In genomic region chr4:185721190-185721948, GRCh38 we compare ENCODE assay signal across 17 cellular contexts.
A peak's percentile ranks its signal among the peaks of the same experiment; 100 is the strongest.
DNase-seq lines count a peak whose midpoint lies in the region; ATAC-seq and TF ChIP-seq lines count a peak whose summit lies in the region.
"Had no signal": no experiment of that assay in that cellular context is flagged by ENCODE, and none has a peak within 500 bp of the region (broad histone marks: within the 10 kb centered on the region; RNA-seq: fewer than 3 reads in every experiment).

No MANE protein-coding gene starts in this region.

- peaks cover 19% of the 10 kb centered on the region for H3K27me3 Mint-ChIP-seq in dendritic cell treated with granulocyte-macrophage colony-stimulating factor and Interleukin-4, amounts not matched to agents 40 ng/mL and 50 ng/mL, for 4 days
- H3K27me3 Mint-ChIP-seq in type B pancreatic cell = no peaks in the 10 kb centered on the region
- peaks cover 12% of the 10 kb centered on the region for H3K27me3 Mint-ChIP-seq in activated T-cell treated with anti-CD3 and anti-CD28 coated beads, Interleukin-2, amount 50 U/mL, for 72 hours (ENCODE audit: low read depth)

- peak overlapping the region; percentile 13 for H3K27ac Mint-ChIP-seq in dendritic cell treated with granulocyte-macrophage colony-stimulating factor and Interleukin-4, amounts not matched to agents 40 ng/mL and 50 ng/mL, for 4 days
- H3K27ac Mint-ChIP-seq in type B pancreatic cell = peak overlapping the region; percentile 39
- H3K27ac Mint-ChIP-seq in activated T-cell treated with anti-CD3 and anti-CD28 coated beads, Interleukin-2, amount 50 U/mL, for 72 hours = no peak overlapping the region
- H3K27ac Mint-ChIP-seq: T-cell had no signal

- H3K9me3 Mint-ChIP-seq in dendritic cell treated with granulocyte-macrophage colony-stimulating factor and Interleukin-4, amounts not matched to agents 40 ng/mL and 50 ng/mL, for 4 days = peaks cover 8% of the 10 kb centered on the region
- no peaks in the 10 kb centered on the region for H3K9me3 Mint-ChIP-seq in type B pancreatic cell
- no peaks in the 10 kb centered on the region for H3K9me3 Mint-ChIP-seq in activated T-cell treated with anti-CD3 and anti-CD28 coated beads, Interleukin-2, amount 50 U/mL, for 72 hours
- H3K9me3 Mint-ChIP-seq: T-cell had no signal

- peaks cover 60% of the 10 kb centered on the region for H3K4me1 ChIP-seq in lower lobe of right lung

- H3K4me3 ChIP-seq in lower lobe of right lung = no peak overlapping the region

- ATAC-seq in lower lobe of right lung = no peak
- no peak for ATAC-seq in activated T-cell treated with anti-CD3 and anti-CD28 coated beads, Interleukin-2, amount 50 U/mL, for 72 hours (replicated peaks in 1 of 2)
- ATAC-seq: HCT116; stimulated activated naive CD8-positive, alpha-beta T cell treated with anti-CD3 and anti-CD28 coated beads, Interleukin-15, Interleukin-2, amounts not matched to agents 100 U/mL and 50 U/mL, for 24 hours; T-cell had no signal

- H3K36me3 ChIP-seq in lower lobe of right lung = no peaks in the 10 kb centered on the region

- no peaks in the 10 kb centered on the region for H3K9me3 ChIP-seq in lower lobe of right lung

- H3K27ac ChIP-seq in lower lobe of right lung = peak overlapping the region; percentile 74
- H3K27ac ChIP-seq: 22Rv1 had no signal

- no peaks in the 10 kb centered on the region for H3K36me3 Mint-ChIP-seq in dendritic cell treated with granulocyte-macrophage colony-stimulating factor and Interleukin-4, amounts not matched to agents 40 ng/mL and 50 ng/mL, for 4 days (ENCODE audit: low read depth)
- no peaks in the 10 kb centered on the region for H3K36me3 Mint-ChIP-seq in type B pancreatic cell
- H3K36me3 Mint-ChIP-seq in activated T-cell treated with anti-CD3 and anti-CD28 coated beads, Interleukin-2, amount 50 U/mL, for 72 hours (ENCODE audit: insufficient read depth in 2 of 2) = no peaks in the 10 kb centered on the region
- H3K36me3 Mint-ChIP-seq: T-cell had no signal

- H3K4me1 Mint-ChIP-seq in dendritic cell treated with granulocyte-macrophage colony-stimulating factor and Interleukin-4, amounts not matched to agents 40 ng/mL and 50 ng/mL, for 4 days (ENCODE audit: low read depth) = peaks cover 9% of the 10 kb centered on the region
- H3K4me1 Mint-ChIP-seq in type B pancreatic cell (ENCODE audit: unreplicated experiment) = peaks cover 49% of the 10 kb centered on the region
- no peaks in the 10 kb centered on the region for H3K4me1 Mint-ChIP-seq in activated T-cell treated with anti-CD3 and anti-CD28 coated beads, Interleukin-2, amount 50 U/mL, for 72 hours (ENCODE audit: low read depth)

- H3K4me3 Mint-ChIP-seq in dendritic cell treated with granulocyte-macrophage colony-stimulating factor and Interleukin-4, amounts not matched to agents 40 ng/mL and 50 ng/mL, for 4 days = no peak overlapping the region
- no peak overlapping the region for H3K4me3 Mint-ChIP-seq in type B pancreatic cell
- H3K4me3 Mint-ChIP-seq in activated T-cell treated with anti-CD3 and anti-CD28 coated beads, Interleukin-2, amount 50 U/mL, for 72 hours = no peak overlapping the region
- H3K4me3 Mint-ChIP-seq: T-cell had no signal

- TF ChIP-seq CTCF in lower lobe of right lung (IDR thresholded peaks at IDR 0.05) (no peak), type B pancreatic cell (conservative IDR thresholded peaks at IDR 0.05) (no peak)

- intact Hi-C loops in dendritic cell treated with granulocyte-macrophage colony-stimulating factor and Interleukin-4, amounts not matched to agents 40 ng/mL and 50 ng/mL, for 4 days (cut with micrococcal nuclease) = no loop called here
- intact Hi-C loops in lower lobe of right lung (cut with DNase I) = no loop called here

- no peaks in the 10 kb centered on the region for H3K27me3 ChIP-seq in lower lobe of right lung (ENCODE audit: low read depth)

- DNase-seq in DMS79 treated with DMSO at 0.1 percent for 48 hours (lab: John Stamatoyannopoulos, UW) (peak; percentile 36), DMS79 (lab: John Stamatoyannopoulos, UW) (no peak), lower lobe of right lung (no peak), type B pancreatic cell (ENCODE audit: extremely low spot score, unreplicated experiment) (no peak), NCI-H2107 (lab: John Stamatoyannopoulos, UW) (no peak), kidney tubule cell (ENCODE audit: low spot score) (no peak)
- no peak for DNase-seq in activated T-cell treated with anti-CD3 and anti-CD28 coated beads, Interleukin-2, amount 50 U/mL, for 72 hours
- DNase-seq: activated CD4-positive, alpha-beta T cell treated with anti-CD3 and anti-CD28 coated beads for 1 hour; activated T-cell treated with anti-CD3 and anti-CD28 coated beads, Interleukin-2, amount 50 U/mL, for 1 hour; amygdala; NCI-H2227 treated with DMSO at 0.1 percent for 48 hours; stimulated activated CD4-positive, alpha-beta T cell treated with anti-CD3 and anti-CD28 coated beads, Interleukin-4, amount 100 ng/mL, for 4 hours; stimulated activated naive CD8-positive, alpha-beta T cell treated with anti-CD3 and anti-CD28 coated beads, Interleukin-15, Interleukin-2, amounts not matched to agents 100 U/mL and 50 U/mL, for 24 hours; T-cell had no signal
